ENCODE assay signal across 8 cellular contexts in the genomic region with DNA sequence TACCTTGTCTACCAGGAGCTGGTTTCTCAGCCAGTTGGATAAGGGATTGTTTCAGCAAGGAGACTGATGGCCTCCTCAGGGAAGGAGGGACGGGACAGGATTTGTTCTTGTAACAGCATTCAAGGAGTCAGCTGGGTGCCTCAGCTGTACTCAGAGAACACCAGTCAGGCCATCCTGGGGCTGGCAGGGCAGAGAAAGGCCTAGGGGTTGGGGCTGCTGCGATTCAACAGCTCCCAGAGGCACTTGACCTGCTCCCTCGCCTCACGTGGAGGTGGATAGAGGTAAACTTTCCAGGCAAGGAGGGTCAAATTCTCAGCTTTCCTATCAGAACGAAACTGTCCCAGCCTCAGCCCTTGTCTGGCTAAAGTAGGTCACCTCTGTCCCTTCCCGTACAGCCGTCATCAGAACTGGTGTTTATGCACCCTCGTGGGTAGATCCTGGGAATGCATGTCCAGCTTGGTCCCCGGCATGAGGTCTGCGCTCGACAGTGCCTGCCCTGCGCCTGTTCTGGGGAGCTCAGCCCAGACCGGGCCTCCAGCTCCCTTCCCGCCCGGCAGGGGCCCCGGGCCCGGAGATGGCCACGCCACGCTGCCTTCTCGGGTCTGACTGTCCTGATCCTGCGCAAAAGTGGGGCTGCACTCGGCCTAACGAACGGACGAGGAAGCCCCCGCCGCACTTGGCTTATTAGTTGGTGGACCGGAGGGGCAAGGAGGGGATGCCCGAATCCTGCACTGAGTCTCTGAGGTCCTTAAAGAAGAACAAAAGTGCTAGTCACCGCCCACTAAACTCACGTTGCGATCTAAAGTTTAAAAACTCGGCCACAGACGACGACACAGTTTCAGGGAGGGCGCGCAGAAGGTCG. TPM values are rescaled to one million over a fixed set of nuclear protein-coding genes. Genes with fewer than 3 reads are reported as not detected.
DNase-seq lines count a peak whose midpoint lies in the region; ATAC-seq and TF ChIP-seq lines count a peak whose summit lies in the region.

No MANE protein-coding gene starts in this region.

- H3K9me3 ChIP-seq in A673 (ENCODE audit: low read depth, low read length, poor library complexity, severe bottlenecking) (no peaks in the 10 kb centered on the region), esophagus muscularis mucosa (no peaks in the 10 kb centered on the region), muscle layer of duodenum (ENCODE audit: control insufficient read depth in 1 of 2, low read length in 2 of 2) (no peaks in the 10 kb centered on the region)

- H3K4me1 ChIP-seq in A673 (ENCODE audit: insufficient read depth, low read length, poor library complexity, severe bottlenecking) (peaks cover 17% of the 10 kb centered on the region), esophagus muscularis mucosa (peaks cover 19 to 29% (median 23%) of the 10 kb centered on the region in 4 donors), muscle layer of duodenum (ENCODE audit: control insufficient read depth in 1 of 2, insufficient read depth in 2 of 2, low read length in 2 of 2) (peaks cover 9 to 20% of the 10 kb centered on the region in 2 donors), urinary bladder (ENCODE audit: insufficient read depth) (no peaks in the 10 kb centered on the region)

- TSS peak; percentile 85 for BruUV-seq in A673 (replicated peaks; lab: Mats Ljungman, UMichigan)

- H3K4me3 Mint-ChIP-seq in activated CD4-positive, alpha-beta T cell treated with anti-CD3 and anti-CD28 coated beads, Interleukin-2, amount 10 ng/mL, durations not matched to agents 24 days and 14 days, result peak overlapping the region; percentile 94

- POLR2A ChIA-PET in A673 (lab: Charles Lee; ENCODE audit: low non-redundant PET), result interaction anchor here (0.6 to 1.1 kb wide), 2 partner anchors 33 to 659 kb away, joined by 3 to 6 read pairs; partner anchors contain the start of gene SREBF2

- no peaks in the 10 kb centered on the region for H3K36me3 ChIP-seq in A673 (ENCODE audit: insufficient read depth, low read length, poor library complexity, severe bottlenecking)
- H3K36me3 ChIP-seq in esophagus muscularis mucosa, result no peaks in the 10 kb centered on the region
- H3K36me3 ChIP-seq in muscle layer of duodenum (ENCODE audit: control insufficient read depth in 1 of 2, insufficient read depth in 2 of 2, low read length in 2 of 2), result no peaks in the 10 kb centered on the region
- no peaks in the 10 kb centered on the region for H3K36me3 ChIP-seq in urinary bladder (ENCODE audit: insufficient read depth)

- peak overlapping the region; percentile 95 for H3K27ac ChIP-seq in A673 (ENCODE audit: low read depth, low read length, poor library complexity, severe bottlenecking)
- peak overlapping the region; percentile 85 to 93 (median 90) for H3K27ac ChIP-seq in esophagus muscularis mucosa (replicated peaks in 1 of 4)
- H3K27ac ChIP-seq in muscle layer of duodenum (ENCODE audit: low read length), result peak overlapping the region; percentile 90
- H3K27ac ChIP-seq in urinary bladder (ENCODE audit: low read depth), result peak overlapping the region; percentile 73

- peak overlapping the region; percentile 97 for H3K27ac Mint-ChIP-seq in activated CD4-positive, alpha-beta T cell treated with anti-CD3 and anti-CD28 coated beads, Interleukin-2, amount 10 ng/mL, durations not matched to agents 24 days and 14 days

- WGBS in esophagus muscularis mucosa, result 25% methylated on average over 18 of the region's 38 CpGs
- WGBS in urinary bladder, result 14% methylated on average over 38 of the region's 38 CpGs

- no peak for TF ChIP-seq POLR2A in GM18505 (IDR thresholded peaks at IDR 0.05; ENCODE audit: borderline replicate concordance, extremely low read depth, insufficient read depth, insufficient read length)
- TF ChIP-seq POLR2A in esophagus muscularis mucosa (IDR thresholded peaks at IDR 0.05; ENCODE audit: low read depth), result no peak

- DNase-seq in A673 (ENCODE audit: low spot score), result no peak
- peak; percentile 78 for DNase-seq in activated CD4-positive, alpha-beta T cell treated with anti-CD3 and anti-CD28 coated beads, Interleukin-2, amount 10 ng/mL, durations not matched to agents 24 days and 14 days
- DNase-seq in esophagus muscularis mucosa (ENCODE audit: extremely low spot score), result no peak
- no peak for DNase-seq in NCI-H1048 (lab: John Stamatoyannopoulos, UW)

- H3K27me3 Mint-ChIP-seq in activated CD4-positive, alpha-beta T cell treated with anti-CD3 and anti-CD28 coated beads, Interleukin-2, amount 10 ng/mL, durations not matched to agents 24 days and 14 days, result no peaks in the 10 kb centered on the region

- CTCF ChIA-PET in A673 (lab: Charles Lee), result interaction anchor here (1.0 to 1.9 kb wide), 2 partner anchors 53 to 103 kb away, joined by 4 to 8 read pairs; no protein-coding TSS in a partner anchor

- H3K27me3 ChIP-seq in A673 (replicated peaks; ENCODE audit: insufficient read depth, low read depth, low read length, poor library complexity), result no peaks in the 10 kb centered on the region
- no peaks in the 10 kb centered on the region for H3K27me3 ChIP-seq in esophagus muscularis mucosa
- no peaks in the 10 kb centered on the region for H3K27me3 ChIP-seq in muscle layer of duodenum (ENCODE audit: low read depth, low read length)

- H3K4me3 ChIP-seq in A673 (ENCODE audit: low read depth, low read length, poor library complexity, severe bottlenecking) (peak overlapping the region; percentile 96), esophagus muscularis mucosa (peak overlapping the region; percentile 79 to 97 (median 86)), muscle layer of duodenum (ENCODE audit: low read depth in 1 of 2, low read length in 2 of 2) (peak overlapping the region; percentile 84 to 88), urinary bladder (ENCODE audit: low read depth, low read length) (peak overlapping the region; percentile 68)

- TF ChIP-seq CTCF in A673 (conservative IDR thresholded peaks at IDR 0.05; ENCODE audit: low read depth, low read length), result no peak
- no peak for TF ChIP-seq CTCF in esophagus muscularis mucosa (IDR thresholded peaks at IDR 0.05)

- peaks cover 37% of the 10 kb centered on the region for H3K4me1 Mint-ChIP-seq in activated CD4-positive, alpha-beta T cell treated with anti-CD3 and anti-CD28 coated beads, Interleukin-2, amount 10 ng/mL, durations not matched to agents 24 days and 14 days

- peak; percentile 24 for ATAC-seq in GM18505 (IDR thresholded peaks at IDR 0.05; ENCODE audit: unreplicated experiment)
- ATAC-seq in HG03095 (IDR thresholded peaks at IDR 0.05; ENCODE audit: unreplicated experiment), result peak; percentile 10

- peaks cover 29% of the 10 kb centered on the region for H3K36me3 Mint-ChIP-seq in activated CD4-positive, alpha-beta T cell treated with anti-CD3 and anti-CD28 coated beads, Interleukin-2, amount 10 ng/mL, durations not matched to agents 24 days and 14 days (ENCODE audit: low read depth)

- no peak for TF ChIP-seq EP300 in esophagus muscularis mucosa (IDR thresholded peaks at IDR 0.05)

- no peaks in the 10 kb centered on the region for H3K9me3 Mint-ChIP-seq in activated CD4-positive, alpha-beta T cell treated with anti-CD3 and anti-CD28 coated beads, Interleukin-2, amount 10 ng/mL, durations not matched to agents 24 days and 14 days

- intact Hi-C loops in A673 (cut with micrococcal nuclease; ENCODE audit: unreplicated experiment) (no loop called here), esophagus muscularis mucosa (cut with DNase I) (no loop called here)
- intact Hi-C loops in activated CD4-positive, alpha-beta T cell treated with anti-CD3 and anti-CD28 coated beads, Interleukin-2, amount 10 ng/mL, durations not matched to agents 24 days and 14 days (cut with micrococcal nuclease), result loop anchor here (1.0 to 5.0 kb wide), 4 partner anchors 18 to 111 kb away; partner anchors contain the start of gene SNU13

RNA-seq across cellular contexts. Expression of gene CCDC134, which starts 0.8 kb away (rescaled TPM):
- total RNA-seq in A673 (2021), result 25.9 and 27.4 TPM in 2 replicates
- 19.7 TPM in 2 replicates for total RNA-seq in activated CD4-positive, alpha-beta T cell treated with anti-CD3 and anti-CD28 coated beads, Interleukin-2, amount 10 ng/mL, durations not matched to agents 24 days and 14 days
- 10 to 100 TPM in 1 of 4 donors, 1 to 10 TPM in 3; 7.0 to 10.8 (median 8.7) TPM for total RNA-seq in esophagus muscularis mucosa
- total RNA-seq in urinary bladder, result 15.0 TPM
- 2.4 TPM for polyA plus RNA-seq in urinary bladder

RNA-seq across cellular contexts. Expression of gene SREBF2, which starts 33.2 kb away (rescaled TPM):
- total RNA-seq in A673 (2021) (141 and 162 TPM in 2 replicates), esophagus muscularis mucosa (10 to 100 TPM; 56.4 to 97.7 (median 57.2) TPM), urinary bladder (49.7 TPM)
- total RNA-seq in activated CD4-positive, alpha-beta T cell treated with anti-CD3 and anti-CD28 coated beads, Interleukin-2, amount 10 ng/mL, durations not matched to agents 24 days and 14 days, result 209 and 218 TPM in 2 replicates
- polyA plus RNA-seq in urinary bladder, result 51.3 TPM
